ENCODE assay signal across 26 cellular contexts in genomic region chr2:137383391-137383790, GRCh38.
A peak's percentile ranks its signal among the peaks of the same experiment; 100 is the strongest.
DNase-seq lines count a peak whose midpoint lies in the region; ATAC-seq and TF ChIP-seq lines count a peak whose summit lies in the region.
"Had no signal": no experiment of that assay in that cellular context is flagged by ENCODE, and none has a peak within 500 bp of the region (broad histone marks: within the 10 kb centered on the region; RNA-seq: fewer than 3 reads in every experiment).

No MANE protein-coding gene starts in this region.

- ATAC-seq in GM19397 (IDR thresholded peaks at IDR 0.05; ENCODE audit: unreplicated experiment) (no peak), gastrocnemius medialis (no peak)
- ATAC-seq: activated CD4-positive, CD25-positive, alpha-beta regulatory T cell treated with anti-CD3 and anti-CD28 coated beads, Interleukin-2, amount 50 U/mL, for 24 hours; activated T-cell treated with anti-CD3 and anti-CD28 coated beads, Interleukin-2, amount 50 U/mL, for 4 hours; gastroesophageal sphincter had no signal

- no peak overlapping the region for H3K4me3 ChIP-seq in GM12865 (ENCODE audit: low read depth, low read length)
- no peak overlapping the region for H3K4me3 ChIP-seq in OCI-LY7 (ENCODE audit: low read depth, low read length, poor library complexity, severe bottlenecking)
- no peak overlapping the region for H3K4me3 ChIP-seq in gastrocnemius medialis
- H3K4me3 ChIP-seq: breast epithelium, colonic mucosa, esophagus muscularis mucosa, gastroesophageal sphincter, Peyer's patch, prostate gland, thyroid gland had no signal

- H3K27me3 ChIP-seq in gastrocnemius medialis = no peaks in the 10 kb centered on the region
- H3K27me3 ChIP-seq: breast epithelium, colonic mucosa, esophagus muscularis mucosa, gastroesophageal sphincter, neutrophil, Peyer's patch, thyroid gland had no signal

- TF ChIP-seq CTCF in GM12865 (IDR thresholded peaks at IDR 0.05; ENCODE audit: insufficient read depth, low read depth, low read length, missing control alignments) (no peak), OCI-LY7 (conservative IDR thresholded peaks at IDR 0.05; ENCODE audit: low read length) (no peak), gastrocnemius medialis (IDR thresholded peaks at IDR 0.05 in 4 of 5, conservative IDR thresholded peaks at IDR 0.05 in 1 of 5) (no peak)

- H2AFZ ChIP-seq in OCI-LY7 (ENCODE audit: low read length) = no peak overlapping the region

- BruUV-seq in OCI-LY7 (replicated peaks; lab: Mats Ljungman, UMichigan) = no TSS peak

- CTCF ChIA-PET in OCI-LY7 (lab: Charles Lee; ENCODE audit: unreplicated experiment) = no interaction called here

- DNase-seq in COLO668 (lab: John Stamatoyannopoulos, UW; ENCODE audit: unreplicated experiment) (peak; percentile 28), GM12865 (ENCODE audit: low read depth) (peak; percentile 8), OCI-LY7 (ENCODE audit: low spot score) (peak; percentile 65), iPS DF 19.7 (ENCODE audit: low read depth, low spot score) (peak; percentile 40), gastrocnemius medialis (no peak)
- no peak for DNase-seq in activated naive CD4-positive, alpha-beta T cell treated with anti-CD3 and anti-CD28 coated beads, Interleukin-2, amount 50 U/mL, for 16 hours
- DNase-seq: activated naive CD4-positive, alpha-beta T cell; activated T-cell treated with anti-CD3 and anti-CD28 coated beads, Interleukin-2, amount 50 U/mL, for 4 hours; amniotic stem cell; C1 segment of cervical spinal cord; colonic mucosa; effector memory CD4-positive, alpha-beta T cell; GDM1; NCI-H146; NK-92 treated with Interleukin-12 subunit alpha and Interleukin-12 subunit beta, amount 100 ng/mL, for 24 hours; Peyer's patch; stimulated activated CD4-positive, alpha-beta T cell treated with anti-CD3 and anti-CD28 coated beads, Interleukin-15, amount 100 ng/mL, for 24 hours; T-helper 1 cell; thyroid gland had no signal

- no peak for TF ChIP-seq POLR2A in gastrocnemius medialis (IDR thresholded peaks at IDR 0.05)

- intact Hi-C loops in OCI-LY7 (cut with micrococcal nuclease; ENCODE audit: unreplicated experiment) (no loop called here), gastrocnemius medialis (cut with DNase I; ENCODE audit: low total_unique reads) (no loop called here)

- no peaks in the 10 kb centered on the region for H3K9me2 ChIP-seq in OCI-LY7 (ENCODE audit: insufficient read depth, low read length)

- H3K27ac ChIP-seq in OCI-LY7 (ENCODE audit: low read depth, low read length, poor library complexity, severe bottlenecking) = no peak overlapping the region
- no peak overlapping the region for H3K27ac ChIP-seq in gastrocnemius medialis
- H3K27ac ChIP-seq: breast epithelium, colonic mucosa, esophagus muscularis mucosa, gastroesophageal sphincter, neutrophil, Peyer's patch, prostate gland, thyroid gland had no signal

- H3K36me3 ChIP-seq in OCI-LY7 (ENCODE audit: insufficient read depth, low read length) (no peaks in the 10 kb centered on the region), gastrocnemius medialis (no peaks in the 10 kb centered on the region)
- H3K36me3 ChIP-seq: breast epithelium, colonic mucosa, esophagus muscularis mucosa, gastroesophageal sphincter, neutrophil, Peyer's patch, prostate gland, thyroid gland had no signal

- no peaks in the 10 kb centered on the region for H3K79me2 ChIP-seq in OCI-LY7 (ENCODE audit: insufficient read depth, low read depth, low read length)

- H3K4me1 ChIP-seq in OCI-LY7 (ENCODE audit: insufficient read depth, low read length, poor library complexity, severe bottlenecking) = no peaks in the 10 kb centered on the region
- H3K4me1 ChIP-seq in gastrocnemius medialis = no peaks in the 10 kb centered on the region
- H3K4me1 ChIP-seq: breast epithelium, colonic mucosa, esophagus muscularis mucosa, gastroesophageal sphincter, Peyer's patch, prostate gland, thyroid gland had no signal

- in situ Hi-C loops in gastrocnemius medialis (cut with MboI; ENCODE audit: low sequenced_read_pairs in 4 of 4) = no loop called here

- no peak overlapping the region for H3K4me2 ChIP-seq in OCI-LY7 (ENCODE audit: low read length)

- H4K20me1 ChIP-seq in OCI-LY7 (ENCODE audit: insufficient read depth, low read length) = no peaks in the 10 kb centered on the region

- peaks cover 16% of the 10 kb centered on the region; the same call in 1 of the 2 replicates for H3K9me3 ChIP-seq in OCI-LY7 (ENCODE audit: low read length)
- H3K9me3 ChIP-seq in gastrocnemius medialis = no peaks in the 10 kb centered on the region
- H3K9me3 ChIP-seq: colonic mucosa, esophagus muscularis mucosa, gastroesophageal sphincter, neutrophil, prostate gland, thyroid gland had no signal

- POLR2A ChIA-PET in OCI-LY7 (lab: Charles Lee) = no interaction called here

Comparison
In these comparisons a context has a peak if more than half of its experiments do, and no peak if none do; other contexts are left out.
1. DNase-seq: peak in COLO668 (single experiment), GM12865 (single experiment), OCI-LY7 (single experiment) and iPS DF 19.7 (single experiment); none in activated naive CD4-positive, alpha-beta T cell treated with anti-CD3 and anti-CD28 coated beads, Interleukin-2, amount 50 U/mL, for 16 hours (single experiment) and gastrocnemius medialis (0 of 2).